8 cellular contexts compared by ENCODE assay signal in the genomic region with DNA sequence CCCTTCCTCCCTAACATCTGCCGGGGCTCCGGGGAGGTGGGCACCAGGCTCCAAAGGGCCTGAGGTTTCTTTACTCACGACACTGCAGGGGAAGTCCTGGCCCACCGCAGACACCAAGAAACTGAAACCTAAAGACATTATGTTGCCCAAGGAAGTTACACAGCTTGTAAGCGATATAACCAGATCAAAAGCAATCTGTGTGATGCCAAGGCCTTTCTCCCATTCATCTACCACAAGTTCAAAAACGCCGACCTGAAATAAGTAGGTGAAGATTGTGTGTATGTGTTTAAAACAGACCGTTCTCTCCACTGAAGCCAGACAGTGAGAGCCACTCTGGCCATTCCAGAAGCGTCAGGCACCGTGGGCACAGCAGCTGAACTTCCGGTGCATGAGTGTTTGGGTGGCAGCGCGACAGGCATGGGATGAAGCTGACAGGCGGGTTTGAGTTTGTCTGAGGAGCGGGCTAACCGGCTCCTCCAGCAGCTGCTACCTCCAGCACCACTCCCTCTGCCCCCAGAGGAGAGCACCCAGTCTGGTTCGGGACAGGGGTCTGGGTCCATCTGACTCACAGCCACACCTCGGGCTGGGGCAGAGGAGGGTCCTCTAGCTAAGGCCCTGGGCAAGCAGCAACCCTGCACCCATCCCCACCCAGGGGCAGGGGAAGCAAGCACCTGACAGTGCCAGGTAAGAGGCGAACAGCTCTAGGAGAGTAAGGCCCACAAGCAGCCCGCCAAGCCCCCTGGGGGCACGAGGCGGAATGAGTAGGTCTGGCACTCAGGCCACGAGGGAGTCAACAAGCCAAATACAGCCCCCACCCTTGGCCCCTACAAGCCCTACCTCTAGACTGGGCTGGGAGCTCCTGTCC. TPM values are rescaled to one million over a fixed set of nuclear protein-coding genes. Genes with fewer than 3 reads are reported as not detected.
DNase-seq lines count a peak whose midpoint lies in the region; ATAC-seq and TF ChIP-seq lines count a peak whose summit lies in the region.

No MANE protein-coding gene starts in this region.

- ATAC-seq in GM21723 (IDR thresholded peaks at IDR 0.05; ENCODE audit: unreplicated experiment) (peak; percentile 25), gastroesophageal sphincter (no peak), HG02884 (IDR thresholded peaks at IDR 0.05; ENCODE audit: unreplicated experiment) (no peak)

- intact Hi-C loops in sigmoid colon (cut with DNase I) = no loop called here

- no peak for TF ChIP-seq POLR2A in gastroesophageal sphincter (IDR thresholded peaks at IDR 0.05)
- TF ChIP-seq POLR2A in sigmoid colon (IDR thresholded peaks at IDR 0.05) = no peak

- 46 to 65% methylated on average over 5 to 10 of the region's 23 CpGs for WGBS in gastroesophageal sphincter (ENCODE audit: low coverage in 1 of 2), 2 donors
- WGBS in sigmoid colon, 2 donors = 10 to 33% methylated on average over 23 of the region's 23 CpGs

- H3K4me3 ChIP-seq in gastroesophageal sphincter = peak overlapping the region in 1 of 2 donors; percentile 89
- H3K4me3 ChIP-seq in sigmoid colon = peak overlapping the region in 3 of 4 donors; percentile 82 to 92 (median 88)

- TF ChIP-seq EP300 in gastroesophageal sphincter (IDR thresholded peaks at IDR 0.05) (no peak), sigmoid colon (IDR thresholded peaks at IDR 0.05) (no peak)

- H3K4me1 ChIP-seq in gastroesophageal sphincter (peaks cover 0 to 53% (median 19%) of the 10 kb centered on the region in 3 donors), sigmoid colon (peaks cover 0 to 42% (median 33%) of the 10 kb centered on the region in 4 donors)

- H3K27ac ChIP-seq in gastroesophageal sphincter (peak overlapping the region in 3 of 4 donors; percentile 10 to 86 (median 82)), sigmoid colon (peak overlapping the region; percentile 27 to 81 (median 62))

- H3K27me3 ChIP-seq in gastroesophageal sphincter (no peaks in the 10 kb centered on the region), sigmoid colon (no peaks in the 10 kb centered on the region)

- no peaks in the 10 kb centered on the region for H3K9me3 ChIP-seq in gastroesophageal sphincter
- no peaks in the 10 kb centered on the region for H3K9me3 ChIP-seq in sigmoid colon

- no peak for TF ChIP-seq CTCF in gastroesophageal sphincter (IDR thresholded peaks at IDR 0.05)
- TF ChIP-seq CTCF in sigmoid colon (IDR thresholded peaks at IDR 0.05) = no peak

- H3K36me3 ChIP-seq in gastroesophageal sphincter = no peaks in the 10 kb centered on the region
- no peaks in the 10 kb centered on the region for H3K36me3 ChIP-seq in sigmoid colon

- DNase-seq in DMS153 (lab: John Stamatoyannopoulos, UW) (peak; percentile 49), NCI-H510A treated with DMSO at 0.1 percent for 48 hours (lab: John Stamatoyannopoulos, UW) (peak; percentile 87), activated T-cell treated with anti-CD3 and anti-CD28 coated beads for 4 hours (peak; percentile 51), sigmoid colon (peak; percentile 65), OCI-M2 (lab: John Stamatoyannopoulos, UW; ENCODE audit: unreplicated experiment) (no peak)

RNA-seq across cellular contexts. Expression of gene TNK2, which starts 1.3 kb away (rescaled TPM):
- total RNA-seq in gastroesophageal sphincter (10 to 100 TPM; 14.5 to 28.8 (median 23.9) TPM), sigmoid colon (10 to 100 TPM; 12.5 to 41.0 (median 18.1) TPM)
- 10 to 100 TPM in 2 of 3 donors, 1 to 10 TPM in 1; 8.4 to 44.0 (median 17.1) TPM for polyA plus RNA-seq in sigmoid colon
